ENCODE assay signal across 8 cellular contexts in the genomic region with DNA sequence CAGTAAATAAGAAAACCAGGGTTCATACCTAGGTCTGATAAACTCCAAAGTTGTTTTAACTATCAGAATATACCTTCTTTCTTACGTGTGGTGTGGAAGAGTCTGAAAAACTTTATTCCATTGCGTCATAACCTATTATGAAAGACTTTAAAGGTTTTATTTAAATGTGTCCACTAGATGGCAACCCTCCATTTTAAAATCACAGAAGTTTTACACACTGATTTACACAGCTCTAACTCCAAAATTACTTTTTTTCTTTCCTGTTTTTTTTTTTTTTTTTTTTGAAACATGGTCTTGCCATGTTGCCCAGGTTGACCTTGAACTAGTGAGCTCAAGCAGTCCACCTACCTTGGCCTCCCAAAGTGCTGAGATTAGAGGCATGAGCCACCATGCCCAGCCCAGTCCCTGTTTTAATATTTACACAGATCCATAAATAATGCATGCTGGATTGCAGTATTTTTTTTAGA. TPM values are rescaled to one million over a fixed set of nuclear protein-coding genes. Genes with fewer than 3 reads are reported as not detected.
DNase-seq lines count a peak whose midpoint lies in the region; ATAC-seq and TF ChIP-seq lines count a peak whose summit lies in the region.

No MANE protein-coding gene starts in this region.

- no peak overlapping the region for H3T11ph ChIP-seq in H9 (ENCODE audit: low read length)

- H3K36me3 ChIP-seq in BE2C = no peaks in the 10 kb centered on the region

- no peak overlapping the region for H2BK5ac ChIP-seq in H9 (ENCODE audit: insufficient read length, low read length)

- H3K9ac ChIP-seq in H9 (ENCODE audit: extremely low read depth, insufficient read length, low read length) = no peak overlapping the region

- H4K91ac ChIP-seq in H9 (ENCODE audit: insufficient read length, low read depth, low read length) = no peak overlapping the region

- no peak overlapping the region for H3K56ac ChIP-seq in H9 (ENCODE audit: insufficient read length, low read depth, low read length)

- ATAC-seq in left lobe of liver (peak; percentile 88), GM18868 (IDR thresholded peaks at IDR 0.05; ENCODE audit: unreplicated experiment) (no peak), HG03571 (IDR thresholded peaks at IDR 0.05; ENCODE audit: unreplicated experiment) (no peak)

- no peak for DNase-seq in BE2C
- DNase-seq in H9 = no peak
- DNase-seq in NOMO-1 treated with DMSO at 0.1 percent for 48 hours (lab: John Stamatoyannopoulos, UW; ENCODE audit: unreplicated experiment) = peak; percentile 78
- DNase-seq in cardiac fibroblast (ENCODE audit: low read depth in 2 of 2) = peak; percentile 88 to 89
- DNase-seq in left lobe of liver (ENCODE audit: low spot score) = no peak
- peak; percentile 91 for DNase-seq in superior temporal gyrus (ENCODE audit: extremely low spot score)

- H2BK120ac ChIP-seq in H9 (ENCODE audit: low read depth, low read length, poor library complexity, severe bottlenecking) = no peak overlapping the region

- H3K14ac ChIP-seq in H9 (ENCODE audit: insufficient read depth, low read length) = no peak overlapping the region

- no peak overlapping the region for H2AFZ ChIP-seq in H9 (ENCODE audit: low read length)

- no peaks in the 10 kb centered on the region for H3K9me3 Mint-ChIP-seq in H9

- WGBS in H9 (ENCODE audit: extremely low coverage, insufficient read length, low lambda C conversion rate) = no CpG with 5 or more reads among the region's 2 CpGs

- H3K4me3 Mint-ChIP-seq in H9 = no peak overlapping the region

- H3K4me1 Mint-ChIP-seq in H9 = peaks cover 3 to 4% of the 10 kb centered on the region in 2 experiments; a peak in 1 of 4 replicates

- no peak overlapping the region for H3K27ac ChIP-seq in H9 (ENCODE audit: insufficient read length, low read depth, low read length)

- H2AK5ac ChIP-seq in H9 (ENCODE audit: insufficient read length, low read length) = no peak overlapping the region

- 0 out of 2 replicates have a peak, but pooled peaks have one; percentile 32 for TF ChIP-seq CTCF in BE2C (IDR thresholded peaks at IDR 0.05; ENCODE audit: low read depth, low read length)
- peak; percentile 68 for TF ChIP-seq CTCF in H9 (conservative IDR thresholded peaks at IDR 0.05)
- peak; percentile 17 for TF ChIP-seq CTCF in cardiac fibroblast (IDR thresholded peaks at IDR 0.05; ENCODE audit: low read depth, low read length)

- H2BK12ac ChIP-seq in H9 (ENCODE audit: insufficient read length, low read depth, low read length) = no peak overlapping the region

- no peaks in the 10 kb centered on the region for H3K36me3 Mint-ChIP-seq in H9 (ENCODE audit: insufficient read depth in 1 of 3, low read depth in 3 of 3)

- no peak overlapping the region for H3K23ac ChIP-seq in H9 (ENCODE audit: insufficient read length, low read depth, low read length)

- no peaks in the 10 kb centered on the region for H3K79me2 ChIP-seq in H9 (ENCODE audit: insufficient read depth, low read length)

- H4K8ac ChIP-seq in H9 (replicated peaks; ENCODE audit: insufficient read length, low read depth, low read length) = no peak overlapping the region

- no peaks in the 10 kb centered on the region for H4K20me1 ChIP-seq in H9 (ENCODE audit: control insufficient read depth, insufficient read depth, insufficient read length)

- no peaks in the 10 kb centered on the region for H3K23me2 ChIP-seq in H9 (ENCODE audit: insufficient read length, low read depth, low read length, poor library complexity, severe bottlenecking)

- H4K5ac ChIP-seq in H9 (ENCODE audit: insufficient read length, low read depth, low read length) = no peak overlapping the region

- no peak overlapping the region for H3K27ac Mint-ChIP-seq in H9

- no peaks in the 10 kb centered on the region for H3K27me3 ChIP-seq in BE2C
- no peaks in the 10 kb centered on the region for H3K27me3 ChIP-seq in H9 (ENCODE audit: insufficient read depth, low read length)

- H3K9me3 ChIP-seq in BE2C (no peaks in the 10 kb centered on the region), H9 (ENCODE audit: control insufficient read depth, low read depth, low read length) (no peaks in the 10 kb centered on the region)

- H3K18ac ChIP-seq in H9 (ENCODE audit: insufficient read length, low read depth, low read length) = no peak overlapping the region

- H3K4me3 ChIP-seq in BE2C (ENCODE audit: low read depth, low read length) = no peak overlapping the region
- no peak overlapping the region for H3K4me3 ChIP-seq in cardiac fibroblast (replicated peaks in 1 of 2; ENCODE audit: low read depth in 2 of 2, low read length in 2 of 2)

- no peak overlapping the region for H2BK20ac ChIP-seq in H9 (ENCODE audit: low read depth, low read length, poor library complexity, severe bottlenecking)

- H3K4me1 ChIP-seq in BE2C = peaks cover 4% of the 10 kb centered on the region
- no peaks in the 10 kb centered on the region for H3K4me1 ChIP-seq in H9 (ENCODE audit: insufficient read depth, low read length)

- H3K79me1 ChIP-seq in H9 (ENCODE audit: insufficient read depth, low read depth, low read length, poor library complexity, severe bottlenecking) = no peaks in the 10 kb centered on the region

- H3K4ac ChIP-seq in H9 (ENCODE audit: low read depth, low read length) = no peak overlapping the region

- no peak overlapping the region for H3K4me2 ChIP-seq in H9 (ENCODE audit: insufficient read depth, insufficient read length, low read length)

- H2BK15ac ChIP-seq in H9 (ENCODE audit: low read depth, low read length) = no peak overlapping the region

- H3K27me3 Mint-ChIP-seq in H9 (ENCODE audit: low read depth) = no peaks in the 10 kb centered on the region; the same call in 1 of the 2 replicates

RNA-seq across cellular contexts. Expression of gene TMPRSS12, which starts 17.3 kb away (rescaled TPM):
- not detected for polyA plus RNA-seq in BE2C (2012; ENCODE audit: insufficient read depth, insufficient read length, low read depth)
- not detected in 2 replicates for total RNA-seq in H9 (2021)
- total RNA-seq in left lobe of liver = not detected

Comparison
In these comparisons a context has a peak if more than half of its experiments do, and no peak if none do; other contexts are left out.
1. DNase-seq: peak in NOMO-1 treated with DMSO at 0.1 percent for 48 hours (single experiment), cardiac fibroblast (2 of 2) and superior temporal gyrus (single experiment); none in BE2C (single experiment), H9 (single experiment) and left lobe of liver (single experiment).
2. CTCF ChIP-seq: peak in every context shown above with its lines; median percentile 68 in H9; 32 in BE2C; 17 in cardiac fibroblast.